ENCODE assay signal across 24 cellular contexts in genomic region chr21:42426876-42427480, GRCh38. TPM values are rescaled to one million over a fixed set of nuclear protein-coding genes. Genes with fewer than 3 reads are reported as not detected.
DNase-seq lines count a peak whose midpoint lies in the region; TF ChIP-seq lines count a peak whose summit lies in the region.
"Had no signal": no experiment of that assay in that cellular context is flagged by ENCODE, and none has a peak within 500 bp of the region (broad histone marks: within the 10 kb centered on the region; RNA-seq: fewer than 3 reads in every experiment).

No MANE protein-coding gene starts in this region.

- H3K4me3 ChIP-seq in left ventricle myocardium inferior (no peak overlapping the region), Loucy (ENCODE audit: low read length, poor library complexity, severe bottlenecking) (no peak overlapping the region), hepatocyte (no peak overlapping the region), spleen (no peak overlapping the region), coronary artery (no peak overlapping the region)
- H3K4me3 ChIP-seq: heart right ventricle, stomach had no signal

- intact Hi-C loops in cardiac septum (cut with DNase I) (no loop called here), left ventricle myocardium inferior (cut with micrococcal nuclease) (no loop called here), spleen (cut with DNase I; ENCODE audit: low total_unique reads) (no loop called here)

- DNase-seq in cardiac septum (ENCODE audit: low spot score), result peak; percentile 53
- DNase-seq in left ventricle myocardium inferior, result no peak
- DNase-seq in hepatocyte (ENCODE audit: low spot score), result peak; percentile 20
- peak; percentile 48 for DNase-seq in spleen
- DNase-seq in coronary artery (ENCODE audit: low spot score), result no peak
- no peak for DNase-seq in AML-193 (lab: John Stamatoyannopoulos, UW)
- no peak for DNase-seq in dermis blood vessel endothelial cell
- DNase-seq: CD8-positive, alpha-beta memory T cell; DMS153; foreskin keratinocyte; GDM1; heart right ventricle; HFFc6; IMR-90; NCI-H1105 treated with DMSO at 0.1 percent for 48 hours; NCI-H2081; SK-N-SH; stimulated activated CD4-positive, alpha-beta T cell treated with anti-CD3 and anti-CD28 coated beads, Interleukin-15, amount 100 ng/mL, for 24 hours; stomach had no signal

- H3K27ac ChIP-seq in left ventricle myocardium inferior (replicated peaks) (no peak overlapping the region), hepatocyte (no peak overlapping the region), spleen (no peak overlapping the region), coronary artery (no peak overlapping the region)
- H3K27ac ChIP-seq: foreskin keratinocyte, heart right ventricle, stomach had no signal

- TF ChIP-seq POLR2A in spleen (IDR thresholded peaks at IDR 0.05), result no peak

- H4K20me1 ChIP-seq in Loucy (ENCODE audit: insufficient read depth, low read length, poor library complexity, severe bottlenecking) (no peaks in the 10 kb centered on the region), hepatocyte (ENCODE audit: insufficient read depth, poor library complexity, severe bottlenecking) (no peaks in the 10 kb centered on the region)

- H3K79me2 ChIP-seq in Loucy (ENCODE audit: insufficient read depth, low read length) (0 out of 2 replicates have a peak, but pooled peaks cover 5% of the 10 kb centered on the region), hepatocyte (no peaks in the 10 kb centered on the region)

- H3K27me3 ChIP-seq in left ventricle myocardium inferior (ENCODE audit: low read depth) (peaks cover 88% of the 10 kb centered on the region), Loucy (ENCODE audit: insufficient read depth, low read length, poor library complexity, severe bottlenecking) (no peaks in the 10 kb centered on the region), hepatocyte (no peaks in the 10 kb centered on the region), spleen (replicated peaks in 1 of 7) (peaks cover 0 to 83% (median 30%) of the 10 kb centered on the region in 7 donors)

- H3K4me1 ChIP-seq in left ventricle myocardium inferior (no peaks in the 10 kb centered on the region), Loucy (ENCODE audit: insufficient read depth, low read length, poor library complexity, severe bottlenecking) (peaks cover 59% of the 10 kb centered on the region), hepatocyte (ENCODE audit: insufficient read depth) (no peaks in the 10 kb centered on the region), spleen (peaks cover 27 to 57% (median 38%) of the 10 kb centered on the region in 6 donors)
- H3K4me1 ChIP-seq: foreskin keratinocyte had no signal

- WGBS in hepatocyte (ENCODE audit: low lambda C conversion rate, missing lambda C conversion rate), result 85% methylated on average over 10 of the region's 10 CpGs
- 86 to 93% (median 88%) methylated on average over 8 to 10 of the region's 10 CpGs for WGBS in spleen, 5 donors

- H3K36me3 ChIP-seq in left ventricle myocardium inferior (no peaks in the 10 kb centered on the region), Loucy (ENCODE audit: insufficient read depth, low read length) (peaks cover 2% of the 10 kb centered on the region; the same call in 1 of the 2 replicates), hepatocyte (replicated peaks; ENCODE audit: insufficient read depth, low read depth) (no peaks in the 10 kb centered on the region), spleen (peaks cover 0 to 35% (median under 1%) of the 10 kb centered on the region in 6 donors)
- H3K36me3 ChIP-seq: heart right ventricle had no signal

- H3K4me2 ChIP-seq in Loucy (ENCODE audit: low read depth, low read length, poor library complexity, severe bottlenecking), result peak overlapping the region; percentile 91
- no peak overlapping the region for H3K4me2 ChIP-seq in hepatocyte
- H3K4me2 ChIP-seq: SK-N-SH had no signal

- peaks cover 4% of the 10 kb centered on the region for H3K9me3 ChIP-seq in left ventricle myocardium inferior (replicated peaks)
- 0 out of 2 replicates have a peak, but pooled peaks cover under 1% of the 10 kb centered on the region for H3K9me3 ChIP-seq in Loucy (ENCODE audit: insufficient read depth, low read depth, low read length)
- no peaks in the 10 kb centered on the region for H3K9me3 ChIP-seq in hepatocyte (ENCODE audit: low read depth)
- H3K9me3 ChIP-seq in spleen, result peaks cover 0 to 4% (median 1%) of the 10 kb centered on the region in 8 donors
- H3K9me3 ChIP-seq: SK-N-SH had no signal

- H2AFZ ChIP-seq in Loucy (ENCODE audit: low read length) (no peak overlapping the region), hepatocyte (no peak overlapping the region)

- peak overlapping the region; percentile 67 for H3K9ac ChIP-seq in Loucy (ENCODE audit: low read depth, low read length, poor library complexity, severe bottlenecking)
- H3K9ac ChIP-seq: SK-N-SH had no signal

- peaks cover 24% of the 10 kb centered on the region for H3F3A ChIP-seq in Loucy (ENCODE audit: low read depth)

- TF ChIP-seq CTCF in left ventricle myocardium inferior (IDR thresholded peaks at IDR 0.05; ENCODE audit: borderline replicate concordance) (no peak), Loucy (conservative IDR thresholded peaks at IDR 0.05; ENCODE audit: low read length) (no peak), hepatocyte (IDR thresholded peaks at IDR 0.05; ENCODE audit: poor library complexity) (no peak), spleen (IDR thresholded peaks at IDR 0.05 in 8 of 11, conservative IDR thresholded peaks at IDR 0.05 in 3 of 11) (no peak), coronary artery (IDR thresholded peaks at IDR 0.05) (no peak)

- H3K9me2 ChIP-seq in Loucy (replicated peaks; ENCODE audit: low read depth, low read length) (no peaks in the 10 kb centered on the region), hepatocyte (replicated peaks; ENCODE audit: insufficient read depth) (no peaks in the 10 kb centered on the region)
- H3K9me2 ChIP-seq: SK-N-SH had no signal

RNA-seq across cellular contexts. Expression of gene UBASH3A, which starts 23.3 kb away (rescaled TPM):
- not detected for total RNA-seq in cardiac septum
- not detected for total RNA-seq in left ventricle myocardium inferior
- not detected in 2 replicates for total RNA-seq in hepatocyte
- polyA plus RNA-seq in hepatocyte, result not detected in 2 replicates
- total RNA-seq in spleen, result 10 to 100 TPM in 5 of 7 donors, 1 to 10 TPM in 2; 7.2 to 16.3 (median 11.4) TPM
- polyA plus RNA-seq in spleen, result 1 to 10 TPM; 2.6 to 4.2 (median 3.3) TPM
- not detected in 2 replicates for total RNA-seq in dermis blood vessel endothelial cell
- total RNA-seq: foreskin keratinocyte, HFFc6, IMR-90, mesothelial cell of epicardium, OCI-LY7 had no signal
- polyA plus RNA-seq: foreskin keratinocyte, IMR-90, neural cell, SK-N-SH had no signal

RNA-seq across cellular contexts. Expression of gene TMPRSS3, which starts 31.1 kb away (rescaled TPM):
- total RNA-seq in cardiac septum (not detected), left ventricle myocardium inferior (not detected), hepatocyte (1.4 and 1.7 TPM in 2 replicates), spleen (1 to 10 TPM in 2 of 7 donors, under 1 TPM in 4, not detected in 1; 0.51 to 6.0 (median 0.78) TPM), dermis blood vessel endothelial cell (0.05 TPM in 1 of 2 replicates, not detected in the other)
- polyA plus RNA-seq in hepatocyte (1.4 and 1.5 TPM in 2 replicates), spleen (under 1 TPM; 0.22 to 0.32 (median 0.24) TPM)
- total RNA-seq: foreskin keratinocyte, HFFc6, IMR-90, mesothelial cell of epicardium, OCI-LY7, sciatic nerve had no signal
- polyA plus RNA-seq: foreskin keratinocyte, IMR-90, SK-N-SH had no signal

Comparison
In these comparisons a context has a peak if more than half of its experiments do, and no peak if none do; other contexts are left out.
1. DNase-seq: peak in cardiac septum (single experiment), hepatocyte (single experiment) and spleen (single experiment); none in left ventricle myocardium inferior (single experiment), coronary artery (single experiment), AML-193 (0 of 2) and dermis blood vessel endothelial cell (single experiment).